29 cellular contexts compared by ENCODE assay signal in the genomic region with DNA sequence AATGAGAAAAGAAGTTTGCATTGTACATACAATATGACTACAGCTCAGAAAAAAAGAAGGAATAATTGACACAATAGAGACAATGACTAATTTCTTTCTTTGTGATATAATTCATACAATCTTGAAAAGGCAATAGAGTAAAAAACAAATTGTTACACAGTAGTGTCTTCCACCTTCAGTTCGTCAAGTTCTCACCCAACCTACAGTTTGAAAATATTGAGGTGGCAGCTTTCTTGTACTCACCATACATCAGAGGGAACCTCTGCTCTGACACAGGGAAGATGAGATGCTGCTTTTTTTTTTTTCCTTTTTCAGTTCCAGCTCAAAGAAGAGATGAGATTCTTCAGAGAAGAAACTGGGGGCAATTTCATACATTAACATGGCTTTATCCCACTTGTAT.
"Had no signal": no experiment of that assay in that cellular context is flagged by ENCODE, and none has a peak within 500 bp of the region (broad histone marks: within the 10 kb centered on the region; RNA-seq: fewer than 3 reads in every experiment).

No MANE protein-coding gene starts in this region.

- DNase-seq: natural killer cell; occipital lobe; ovary; posterior cingulate gyrus; psoas muscle; right cardiac atrium; right lobe of liver; sigmoid colon; small intestine; stimulated activated CD4-positive, alpha-beta T cell treated with anti-CD3 and anti-CD28 coated beads, Interleukin-15, amount 100 ng/mL, for 24 hours; stimulated activated CD4-positive, alpha-beta T cell treated with anti-CD3 and anti-CD28 coated beads, Interleukin-2, amount 100 ng/mL, for 24 hours; stimulated activated CD4-positive, alpha-beta T cell treated with anti-CD3 and anti-CD28 coated beads, Interleukin-2, amount 100 ng/mL, for 48 hours; stimulated activated CD4-positive, alpha-beta T cell treated with anti-CD3 and anti-CD28 coated beads, Interleukin-4, amount 100 ng/mL, for 24 hours; stimulated activated naive CD4-positive, alpha-beta T cell; stimulated activated naive CD8-positive, alpha-beta T cell treated with anti-CD3 and anti-CD28 coated beads, Interleukin-15, amount 100 ng/mL, for 72 hours; stimulated activated naive CD8-positive, alpha-beta T cell treated with anti-CD3 and anti-CD28 coated beads, Interleukin-15, Interleukin-2, amounts not matched to agents 100 U/mL and 50 U/mL, for 24 hours; substantia nigra; testis; tibial artery; transverse colon; upper lobe of right lung; uterus had no signal

- H3K27ac Mint-ChIP-seq: natural killer cell; nephron; neural progenitor cell; progenitor cell of endocrine pancreas; stimulated activated memory B cell treated with anti-CD40 and anti-IgM and Interleukin-4, amounts not matched to agents 10 μg/mL and 1 μg/mL and 100 μg/mL, for 72 hours; stimulated activated naive CD8-positive, alpha-beta T cell treated with anti-CD3 and anti-CD28 coated beads, Interleukin-15, amount 100 ng/mL, for 72 hours; type B pancreatic cell had no signal

- H3K27me3 Mint-ChIP-seq: progenitor cell of endocrine pancreas; stimulated activated naive CD8-positive, alpha-beta T cell treated with anti-CD3 and anti-CD28 coated beads, Interleukin-15, amount 100 ng/mL, for 72 hours; type B pancreatic cell had no signal

- H3K27me3 ChIP-seq: neural progenitor cell, ovary, right lobe of liver, sigmoid colon, suprapubic skin, testis, tibial artery, transverse colon, upper lobe of right lung, uterus had no signal

- H3K9me3 Mint-ChIP-seq: nephron, type B pancreatic cell had no signal

- FAIRE-seq: small intestine had no signal

- H3K36me3 ChIP-seq: neural progenitor cell, ovary, right lobe of liver, sigmoid colon, suprapubic skin, tibial artery, transverse colon, upper lobe of right lung, uterus had no signal

- H3K4me1 Mint-ChIP-seq: nephron; neural progenitor cell; stimulated activated memory B cell treated with anti-CD40 and anti-IgM and Interleukin-4, amounts not matched to agents 10 μg/mL and 1 μg/mL and 100 μg/mL, for 72 hours; stimulated activated naive CD8-positive, alpha-beta T cell treated with anti-CD3 and anti-CD28 coated beads, Interleukin-15, amount 100 ng/mL, for 72 hours had no signal

- H3K4me1 ChIP-seq: neural progenitor cell, parathyroid adenoma, psoas muscle, right lobe of liver, sigmoid colon, suprapubic skin, testis, tibial artery, transverse colon, upper lobe of right lung, uterus had no signal

- ATAC-seq: natural killer cell; psoas muscle; right cardiac atrium; right lobe of liver; stimulated activated memory B cell treated with anti-CD40 and anti-IgM and Interleukin-4, amounts not matched to agents 10 μg/mL and 1 μg/mL and 100 μg/mL, for 72 hours; stimulated activated naive CD8-positive, alpha-beta T cell treated with anti-CD3 and anti-CD28 coated beads, Interleukin-15, amount 100 ng/mL, for 72 hours; stimulated activated naive CD8-positive, alpha-beta T cell treated with anti-CD3 and anti-CD28 coated beads, Interleukin-15, Interleukin-2, amounts not matched to agents 100 U/mL and 50 U/mL, for 24 hours; upper lobe of right lung had no signal

- H3K27ac ChIP-seq: neural progenitor cell, ovary, parathyroid adenoma, psoas muscle, right lobe of liver, sigmoid colon, suprapubic skin, testis, tibial artery, transverse colon, upper lobe of right lung, uterus had no signal

- H3K36me3 Mint-ChIP-seq: neural progenitor cell, type B pancreatic cell had no signal

- H3K9me3 ChIP-seq: ovary, psoas muscle, right lobe of liver, sigmoid colon, suprapubic skin, testis, tibial artery, transverse colon, upper lobe of right lung, uterus had no signal

- H3K4me3 ChIP-seq: neural progenitor cell, ovary, psoas muscle, right lobe of liver, sigmoid colon, suprapubic skin, testis, tibial artery, transverse colon, upper lobe of right lung, uterus had no signal

- H3K4me3 Mint-ChIP-seq: natural killer cell; nephron; neural progenitor cell; stimulated activated memory B cell treated with anti-CD40 and anti-IgM and Interleukin-4, amounts not matched to agents 10 μg/mL and 1 μg/mL and 100 μg/mL, for 72 hours; stimulated activated naive CD8-positive, alpha-beta T cell treated with anti-CD3 and anti-CD28 coated beads, Interleukin-15, amount 100 ng/mL, for 72 hours; type B pancreatic cell had no signal
